22 cellular contexts compared by ENCODE assay signal in the genomic region with DNA sequence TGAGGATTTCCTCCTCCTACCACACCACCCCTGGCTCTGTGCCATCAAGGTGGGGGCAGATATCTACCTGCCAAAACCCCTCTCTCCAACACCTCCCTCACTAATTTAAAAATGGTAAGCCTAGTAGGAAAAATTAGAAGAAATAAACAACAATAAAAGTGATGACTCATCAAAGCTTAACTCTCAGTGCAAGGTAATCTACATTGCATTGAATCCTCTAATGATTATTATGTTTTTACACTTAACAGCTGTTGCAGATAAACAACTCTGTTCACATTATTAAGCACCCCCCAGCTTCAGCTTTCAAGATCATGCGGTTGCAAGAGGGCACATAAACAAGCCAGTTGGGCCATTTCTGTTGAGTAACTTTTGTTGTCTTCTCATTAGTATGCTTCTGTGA.
DNase-seq lines count a peak whose midpoint lies in the region; ATAC-seq, FAIRE-seq and TF ChIP-seq lines count a peak whose summit lies in the region.
"Had no signal": no experiment of that assay in that cellular context is flagged by ENCODE, and none has a peak within 500 bp of the region (broad histone marks: within the 10 kb centered on the region; RNA-seq: fewer than 3 reads in every experiment).

No MANE protein-coding gene starts in this region.

- no peaks in the 10 kb centered on the region for H3K36me3 ChIP-seq in GM23338 (ENCODE audit: insufficient read depth)
- H3K36me3 ChIP-seq in IMR-90 (ENCODE audit: control insufficient read depth, insufficient read depth, low read length), result no peaks in the 10 kb centered on the region
- H3K36me3 ChIP-seq in H1 (ENCODE audit: control insufficient read depth in 2 of 4, insufficient read depth in 4 of 4, low read length in 3 of 4), result no peaks in the 10 kb centered on the region

- TF ChIP-seq CTCF in GM23338 (conservative IDR thresholded peaks at IDR 0.05; ENCODE audit: low read depth in 2 of 2) (no peak), IMR-90 (conservative IDR thresholded peaks at IDR 0.05; ENCODE audit: low read depth, low read length) (no peak), H1 (IDR thresholded peaks at IDR 0.05; ENCODE audit: control extremely low read depth in 1 of 3, insufficient read depth in 1 of 3, low read depth in 1 of 3, low read length in 3 of 3) (no peak)

- H3K36me3 Mint-ChIP-seq in GM23338 (ENCODE audit: low read depth), result no peaks in the 10 kb centered on the region
- H3K36me3 Mint-ChIP-seq: IgD-negative memory B cell had no signal

- H3F3A ChIP-seq in GM23338 (replicated peaks; ENCODE audit: low read depth), result no peaks in the 10 kb centered on the region

- no peak overlapping the region for H3K23ac ChIP-seq in IMR-90 (ENCODE audit: low read depth, low read length)
- no peak overlapping the region for H3K23ac ChIP-seq in H1 (ENCODE audit: insufficient read length)

- H2BK5ac ChIP-seq in IMR-90 (ENCODE audit: low read depth, low read length, poor library complexity, severe bottlenecking) (no peak overlapping the region), H1 (ENCODE audit: low read depth, low read length) (no peak overlapping the region)

- H3K79me2 ChIP-seq in GM23338 (replicated peaks; ENCODE audit: insufficient read depth) (no peaks in the 10 kb centered on the region), H1 (ENCODE audit: control insufficient read depth in 1 of 2, insufficient read depth in 2 of 2, low read length in 2 of 2) (no peaks in the 10 kb centered on the region)

- DNase-seq in GM23338 (ENCODE audit: low spot score) (no peak), IMR-90 (no peak), H1 (ENCODE audit: low read depth in 1 of 2, low spot score in 2 of 2) (no peak), renal cortical epithelial cell (ENCODE audit: low read depth) (peak; percentile 80), SKM-1 (lab: John Stamatoyannopoulos, UW; ENCODE audit: unreplicated experiment) (no peak), NCI-H345 treated with DMSO at 0.1 percent for 48 hours (lab: John Stamatoyannopoulos, UW; ENCODE audit: unreplicated experiment) (no peak)
- DNase-seq: AML-193; Caco-2; CD4-positive, alpha-beta T cell; GM23248; H7; KG1 had no signal

- H3K9me3 Mint-ChIP-seq in GM23338, result no peaks in the 10 kb centered on the region
- H3K9me3 Mint-ChIP-seq: CD4-positive, alpha-beta T cell had no signal

- peaks cover 9% of the 10 kb centered on the region; the same call in 1 of the 2 replicates for H3K9me3 ChIP-seq in IMR-90 (ENCODE audit: control insufficient read depth, insufficient read depth, low read length)
- no peaks in the 10 kb centered on the region for H3K9me3 ChIP-seq in H1 (ENCODE audit: insufficient read depth in 2 of 2, low read depth in 1 of 2, low read length in 1 of 2)
- H3K9me3 ChIP-seq: Caco-2 had no signal

- dilution Hi-C loops in IMR-90 (cut with HindIII; ENCODE audit: low sequenced_read_pairs, unreplicated experiment), result no loop called here

- CTCF ChIA-PET in IMR-90 (lab: Yijun Ruan, JAX), result no interaction called here
- CTCF ChIA-PET in H1 (lab: Charles Lee; ENCODE audit: partially characterized antibody), result interaction anchor here (1.6 kb wide), 2 partner anchors 8 to 94 kb away, joined by 4 to 6 read pairs; no protein-coding TSS in a partner anchor

- H3K27ac ChIP-seq in GM23338 (ENCODE audit: low read depth), result no peak overlapping the region
- H3K27ac ChIP-seq in IMR-90 (ENCODE audit: insufficient read depth, low read length), result no peak overlapping the region
- no peak overlapping the region for H3K27ac ChIP-seq in H1 (ENCODE audit: low read depth, low read length)
- H3K27ac ChIP-seq: C4-2B, GM23248, HL-60 had no signal

- H3K27me3 ChIP-seq in GM23338 (ENCODE audit: insufficient read depth) (no peaks in the 10 kb centered on the region), IMR-90 (ENCODE audit: control insufficient read depth, insufficient read depth, low read length) (no peaks in the 10 kb centered on the region), H1 (replicated peaks in 1 of 4; ENCODE audit: control insufficient read depth in 3 of 4, extremely low read depth in 1 of 4, insufficient read depth in 3 of 4, low read length in 3 of 4) (no peaks in the 10 kb centered on the region)

- peak overlapping the region; percentile 25; the same call in 1 of the 2 replicates for H3K27ac Mint-ChIP-seq in GM23338
- H3K27ac Mint-ChIP-seq: CD4-positive, alpha-beta T cell; IgD-negative memory B cell had no signal

- H3K4me2 ChIP-seq in GM23338 (no peak overlapping the region), IMR-90 (ENCODE audit: low read depth, low read length) (no peak overlapping the region), H1 (ENCODE audit: insufficient read depth in 1 of 2, low read depth in 2 of 2, low read length in 2 of 2) (no peak overlapping the region)

- POLR2A ChIA-PET in IMR-90 (lab: Charles Lee; ENCODE audit: unreplicated experiment) (no interaction called here), H1 (lab: Charles Lee; ENCODE audit: partially characterized antibody) (no interaction called here)

- H3K9ac ChIP-seq in IMR-90 (ENCODE audit: low read depth, low read length), result no peak overlapping the region
- H3K9ac ChIP-seq in H1 (replicated peaks in 1 of 4; ENCODE audit: extremely low read depth in 1 of 4, low read depth in 3 of 4, low read length in 3 of 4), result no peak overlapping the region
- H3K9ac ChIP-seq: GM23248 had no signal

- H2AFZ ChIP-seq in GM23338 (no peak overlapping the region), IMR-90 (replicated peaks; ENCODE audit: low read length, poor library complexity) (no peak overlapping the region), H1 (ENCODE audit: low read length) (no peak overlapping the region)
- H2AFZ ChIP-seq: GM23248 had no signal

- H2BK20ac ChIP-seq in IMR-90 (ENCODE audit: low read depth, low read length) (no peak overlapping the region), H1 (ENCODE audit: low read length) (no peak overlapping the region)

- TF ChIP-seq POLR2A in IMR-90 (IDR thresholded peaks at IDR 0.05; ENCODE audit: low read depth, low read length), result no peak
- no peak for TF ChIP-seq POLR2A in H1 (IDR thresholded peaks at IDR 0.05; ENCODE audit: control extremely low read depth in 1 of 2, low read depth in 2 of 2, low read length in 2 of 2)

- H3K4me3 Mint-ChIP-seq in GM23338, result no peak overlapping the region
- H3K4me3 Mint-ChIP-seq: CD4-positive, alpha-beta T cell; IgD-negative memory B cell had no signal

- H2BK15ac ChIP-seq in IMR-90 (ENCODE audit: low read depth, low read length), result no peak overlapping the region
- no peak overlapping the region for H2BK15ac ChIP-seq in H1 (ENCODE audit: low read length)

- ATAC-seq in GM23338 (no peak), IMR-90 (ENCODE audit: low read depth) (no peak), HG03135 (IDR thresholded peaks at IDR 0.05; ENCODE audit: unreplicated experiment) (no peak)
- ATAC-seq: HCT116 had no signal

- TF ChIP-seq RAD21 in IMR-90 (IDR thresholded peaks at IDR 0.05; ENCODE audit: low read length) (no peak), H1 (IDR thresholded peaks at IDR 0.05 in 1 of 2, conservative IDR thresholded peaks at IDR 0.05 in 1 of 2; ENCODE audit: low read depth in 2 of 2, low read length in 2 of 2) (no peak)

- no peak overlapping the region for H3K4me3 ChIP-seq in GM23338
- no peak overlapping the region for H3K4me3 ChIP-seq in IMR-90 (ENCODE audit: insufficient read depth, low read depth, low read length)
- H3K4me3 ChIP-seq in H1 (ENCODE audit: extremely low read depth in 1 of 4, insufficient read depth in 2 of 4, low read depth in 3 of 4, low read length in 4 of 4), result no peak overlapping the region
- H3K4me3 ChIP-seq: GM23248 had no signal

- intact Hi-C loops in IMR-90 (cut with micrococcal nuclease), result no loop called here

- H3K9me1 ChIP-seq in IMR-90 (ENCODE audit: insufficient read depth, low read length), result no peaks in the 10 kb centered on the region

- no peak for FAIRE-seq in H1 (lab: Jason Lieb, UNC)
- FAIRE-seq: A204.1, D721Med, G401.6, GM12891, GM18507 had no signal

- no peak overlapping the region for H4K5ac ChIP-seq in IMR-90 (ENCODE audit: low read depth, low read length)
- no peak overlapping the region for H4K5ac ChIP-seq in H1 (ENCODE audit: insufficient read length, low read depth, low read length)

- H3K18ac ChIP-seq in IMR-90 (ENCODE audit: low read depth, low read length), result no peak overlapping the region
- H3K18ac ChIP-seq in H1 (ENCODE audit: extremely low read depth, low read length), result 0 out of 2 replicates have a peak overlapping the region, but pooled peaks have one; percentile 14

- in situ Hi-C loops in IMR-90 (cut with MboI; ENCODE audit: low sequenced_read_pairs), result no loop called here

- no TSS peak for BruUV-seq in IMR-90 (replicated peaks; lab: Mats Ljungman, UMichigan)

- no peak overlapping the region for H3K56ac ChIP-seq in IMR-90 (ENCODE audit: extremely low read depth, insufficient read depth, low read length)
- H3K56ac ChIP-seq in H1 (replicated peaks; ENCODE audit: insufficient read length, low read depth, low read length), result no peak overlapping the region

- TF ChIP-seq EP300 in H1 (IDR thresholded peaks at IDR 0.05; ENCODE audit: borderline replicate concordance in 1 of 2, low read depth in 2 of 2, low read length in 2 of 2), result no peak

- H3K27me3 Mint-ChIP-seq in GM23338 (ENCODE audit: insufficient read depth, low read depth, poor library complexity), result peaks cover 6% of the 10 kb centered on the region
- H3K27me3 Mint-ChIP-seq: CD4-positive, alpha-beta T cell had no signal

- H2BK12ac ChIP-seq in H1 (ENCODE audit: low read depth, low read length), result no peak overlapping the region

- no peak overlapping the region for H4K91ac ChIP-seq in IMR-90 (ENCODE audit: insufficient read depth, low read depth, low read length)
- H4K91ac ChIP-seq in H1 (replicated peaks; ENCODE audit: insufficient read length, low read length), result no peak overlapping the region

- no peaks in the 10 kb centered on the region for H3K9me2 ChIP-seq in GM23338 (ENCODE audit: insufficient read depth)

- H3K23me2 ChIP-seq in H1 (ENCODE audit: low read depth, low read length), result no peaks in the 10 kb centered on the region

- no CpG with 5 or more reads among the region's 1 CpG for WGBS in IMR-90 (ENCODE audit: extremely low coverage in 2 of 2, insufficient read length in 1 of 2), 2 experiments
- WGBS in H1 (ENCODE audit: extremely low coverage in 1 of 2, insufficient coverage in 1 of 2, insufficient read length in 1 of 2, insufficient replicate concordance in 2 of 2, low coverage in 1 of 2, low lambda C conversion rate in 2 of 2, missing lambda C conversion rate in 1 of 2), 2 experiments, result 81% methylated on average over 1 of the region's 1 CpG; no CpG with 5 or more reads in 1 of the 2 experiments

- H2AK9ac ChIP-seq in IMR-90 (replicated peaks; ENCODE audit: low read depth, low read length, poor library complexity), result no peak overlapping the region

- H3K14ac ChIP-seq in IMR-90 (replicated peaks; ENCODE audit: low read depth, low read length) (no peak overlapping the region), H1 (ENCODE audit: insufficient read length) (no peak overlapping the region)

- H2AK5ac ChIP-seq in IMR-90 (ENCODE audit: low read depth, low read length) (no peak overlapping the region), H1 (ENCODE audit: low read depth, low read length) (no peak overlapping the region)

- H3K4me1 Mint-ChIP-seq in GM23338, result peaks cover 35% of the 10 kb centered on the region
- H3K4me1 Mint-ChIP-seq: IgD-negative memory B cell had no signal

- H3K4me1 ChIP-seq in GM23338 (ENCODE audit: insufficient read depth) (peaks cover 12% of the 10 kb centered on the region), IMR-90 (ENCODE audit: control insufficient read depth, insufficient read depth, low read length) (no peaks in the 10 kb centered on the region), H1 (replicated peaks in 1 of 4; ENCODE audit: control insufficient read depth in 3 of 4, insufficient read depth in 4 of 4, low read length in 3 of 4) (peaks cover 0 to 5% (median 3%) of the 10 kb centered on the region in 4 experiments; a peak in 4 of 7 replicates)

- H4K8ac ChIP-seq in IMR-90 (ENCODE audit: low read depth in 2 of 2, low read length in 2 of 2), result no peak overlapping the region
- H4K8ac ChIP-seq in H1 (ENCODE audit: extremely low read depth, insufficient read depth, low read length), result no peak overlapping the region; the same call in 1 of the 2 replicates

- H4K20me1 ChIP-seq in GM23338 (replicated peaks; ENCODE audit: insufficient read depth) (no peaks in the 10 kb centered on the region), IMR-90 (ENCODE audit: insufficient read depth, low read length) (no peaks in the 10 kb centered on the region), H1 (replicated peaks in 1 of 2; ENCODE audit: control insufficient read depth in 1 of 2, insufficient read depth in 2 of 2, low read length in 2 of 2) (no peaks in the 10 kb centered on the region)

- no peak overlapping the region for H2BK120ac ChIP-seq in IMR-90 (ENCODE audit: low read depth, low read length)
- H2BK120ac ChIP-seq in H1 (replicated peaks; ENCODE audit: low read depth, low read length), result peak overlapping the region; percentile 66

- no peaks in the 10 kb centered on the region for H3K79me1 ChIP-seq in IMR-90 (ENCODE audit: low read depth in 1 of 2, low read length in 2 of 2)
- no peaks in the 10 kb centered on the region for H3K79me1 ChIP-seq in H1 (ENCODE audit: low read depth, low read length)

- H3K4ac ChIP-seq in IMR-90 (ENCODE audit: low read depth, low read length), result no peak overlapping the region
- no peak overlapping the region for H3K4ac ChIP-seq in H1 (replicated peaks; ENCODE audit: insufficient read length, low read depth, low read length)
